In genomic region chr3:99625237-99625622, GRCh38 we compare ENCODE assay signal across 20 cellular contexts. TPM values are rescaled to one million over a fixed set of nuclear protein-coding genes. Genes with fewer than 3 reads are reported as not detected.
A peak's percentile ranks its signal among the peaks of the same experiment; 100 is the strongest.
DNase-seq lines count a peak whose midpoint lies in the region; ATAC-seq, FAIRE-seq and TF ChIP-seq lines count a peak whose summit lies in the region.
"Had no signal": no experiment of that assay in that cellular context is flagged by ENCODE, and none has a peak within 500 bp of the region (broad histone marks: within the 10 kb centered on the region; RNA-seq: fewer than 3 reads in every experiment).

No MANE protein-coding gene starts in this region.

- H3K36me3 ChIP-seq in GM23338 (ENCODE audit: insufficient read depth) (no peaks in the 10 kb centered on the region), MM.1S (replicated peaks; ENCODE audit: insufficient read depth, low read length) (no peaks in the 10 kb centered on the region)
- H3K36me3 ChIP-seq: esophagus muscularis mucosa, heart left ventricle, thyroid gland had no signal

- ATAC-seq in GM23338 (peak; percentile 44; the same call in 2 of the 3 replicates), omental fat pad (ENCODE audit: low FRiP score) (peak; percentile 11), GM18870 (IDR thresholded peaks at IDR 0.05; ENCODE audit: unreplicated experiment) (no peak), HG03442 (IDR thresholded peaks at IDR 0.05; ENCODE audit: unreplicated experiment) (no peak)
- ATAC-seq: activated CD8-positive, alpha-beta memory T cell treated with anti-CD3 and anti-CD28 coated beads, Interleukin-2, amount 10 ng/mL, durations not matched to agents 7 days and 5 days; Panc1 had no signal

- H3K27ac ChIP-seq in GM23338 (ENCODE audit: low read depth) (no peak overlapping the region), MM.1S (ENCODE audit: low read length) (peak overlapping the region; percentile 99)
- H3K27ac ChIP-seq: esophagus muscularis mucosa, heart left ventricle, thyroid gland had no signal

- no peaks in the 10 kb centered on the region for H3K4me1 ChIP-seq in GM23338 (ENCODE audit: insufficient read depth)
- peaks cover 67% of the 10 kb centered on the region for H3K4me1 ChIP-seq in MM.1S (ENCODE audit: low read length)
- H3K4me1 ChIP-seq: esophagus muscularis mucosa, heart left ventricle had no signal

- H3K4me3 Mint-ChIP-seq in GM23338, result no peak overlapping the region
- H3K4me3 Mint-ChIP-seq: activated CD8-positive, alpha-beta memory T cell treated with anti-CD3 and anti-CD28 coated beads, Interleukin-2, amount 10 ng/mL, durations not matched to agents 7 days and 5 days had no signal

- H3K27me3 ChIP-seq in GM23338 (ENCODE audit: insufficient read depth) (no peaks in the 10 kb centered on the region), MM.1S (replicated peaks; ENCODE audit: insufficient read depth, low read length) (no peaks in the 10 kb centered on the region)
- H3K27me3 ChIP-seq: esophagus muscularis mucosa, heart left ventricle, thyroid gland had no signal

- H3K4me2 ChIP-seq in GM23338 (no peak overlapping the region), MM.1S (ENCODE audit: low read depth, low read length) (peak overlapping the region; percentile 79; the same call in 1 of the 2 replicates)

- TF ChIP-seq CTCF in GM12875 (IDR thresholded peaks at IDR 0.05; ENCODE audit: borderline replicate concordance, insufficient read depth, low read depth, low read length), result peak; percentile 10; the same call in 1 of the 2 replicates
- peak; percentile 15 to 26; a peak in 2 of 4 replicates for TF ChIP-seq CTCF in GM23338 (conservative IDR thresholded peaks at IDR 0.05; ENCODE audit: low read depth in 2 of 2)
- peak; percentile 33; the same call in 1 of the 2 replicates for TF ChIP-seq CTCF in MM.1S (IDR thresholded peaks at IDR 0.05; ENCODE audit: low read length)
- no peak for TF ChIP-seq CTCF in omental fat pad (IDR thresholded peaks at IDR 0.05)

- no peak for FAIRE-seq in GM19239 (lab: Jason Lieb, UNC)

- H2AFZ ChIP-seq in GM23338 (no peak overlapping the region), MM.1S (ENCODE audit: low read length) (peak overlapping the region; percentile 33)

- no peaks in the 10 kb centered on the region for H3K4me1 Mint-ChIP-seq in GM23338

- no peak overlapping the region for H3K27ac Mint-ChIP-seq in GM23338
- H3K27ac Mint-ChIP-seq: activated CD8-positive, alpha-beta memory T cell treated with anti-CD3 and anti-CD28 coated beads, Interleukin-2, amount 10 ng/mL, durations not matched to agents 7 days and 5 days had no signal

- no peaks in the 10 kb centered on the region for H3K27me3 Mint-ChIP-seq in GM23338 (ENCODE audit: insufficient read depth, low read depth, poor library complexity)

- H3K9ac ChIP-seq in MM.1S (ENCODE audit: low read length), result peak overlapping the region; percentile 70

- H3K36me3 Mint-ChIP-seq in GM23338 (ENCODE audit: low read depth), result no peaks in the 10 kb centered on the region
- H3K36me3 Mint-ChIP-seq: activated CD8-positive, alpha-beta memory T cell treated with anti-CD3 and anti-CD28 coated beads, Interleukin-2, amount 10 ng/mL, durations not matched to agents 7 days and 5 days had no signal

- H3K4me3 ChIP-seq in GM12875 (ENCODE audit: low read depth, low read length), result no peak overlapping the region
- no peak overlapping the region for H3K4me3 ChIP-seq in GM23338
- H3K4me3 ChIP-seq in MM.1S (ENCODE audit: low read length), result no peak overlapping the region
- H3K4me3 ChIP-seq: esophagus muscularis mucosa, heart left ventricle, thyroid gland had no signal

- H3F3A ChIP-seq in GM23338 (replicated peaks; ENCODE audit: low read depth) (no peaks in the 10 kb centered on the region), MM.1S (ENCODE audit: insufficient read depth, low read length) (peaks cover 35% of the 10 kb centered on the region)

- H3K9me3 Mint-ChIP-seq in GM23338, result no peaks in the 10 kb centered on the region

- H3K9me2 ChIP-seq in GM23338 (ENCODE audit: insufficient read depth) (peaks cover 8% of the 10 kb centered on the region), MM.1S (replicated peaks; ENCODE audit: insufficient read depth, low read length) (no peaks in the 10 kb centered on the region)

- no peaks in the 10 kb centered on the region for H4K20me1 ChIP-seq in GM23338 (replicated peaks; ENCODE audit: insufficient read depth)
- H4K20me1 ChIP-seq in MM.1S (ENCODE audit: insufficient read depth, low read length), result no peaks in the 10 kb centered on the region

- DNase-seq in GM23338 (ENCODE audit: low spot score), result peak; percentile 31
- peak; percentile 70 for DNase-seq in MM.1S
- DNase-seq in omental fat pad (ENCODE audit: low spot score), result no peak
- no peak for DNase-seq in GM19239 (ENCODE audit: insufficient read length, low spot score)
- no peak for DNase-seq in SW 1271 (lab: John Stamatoyannopoulos, UW)
- DNase-seq: activated CD8-positive, alpha-beta memory T cell treated with anti-CD3 and anti-CD28 coated beads, Interleukin-2, amount 10 ng/mL, durations not matched to agents 7 days and 5 days; activated naive CD4-positive, alpha-beta T cell treated with Interleukin-2 at 50 U/mL for 16 hours; dermis blood vessel endothelial cell; DMS153; heart left ventricle; NCI-H187; NCI-H526 treated with DMSO at 0.1 percent for 48 hours; stimulated activated CD4-positive, alpha-beta T cell treated with anti-CD3 and anti-CD28 coated beads, Interleukin-4, amount 100 ng/mL, for 24 hours; T-helper 1 cell; thyroid gland had no signal

- H3K9me3 ChIP-seq in MM.1S (replicated peaks; ENCODE audit: insufficient read depth, low read length), result no peaks in the 10 kb centered on the region
- H3K9me3 ChIP-seq: esophagus muscularis mucosa, heart left ventricle, thyroid gland had no signal

- H3K79me2 ChIP-seq in GM23338 (replicated peaks; ENCODE audit: insufficient read depth) (no peaks in the 10 kb centered on the region), MM.1S (ENCODE audit: low read length) (no peaks in the 10 kb centered on the region)

TF ChIP-seq in GM23338, 12 proteins besides CTCF, POLR2A, EP300 and RAD21:
- TF ChIP-seq ETS1 (IDR thresholded peaks at IDR 0.05) (no peak), ZNF331 (CRISPR knock-in tag; IDR thresholded peaks at IDR 0.05; ENCODE audit: low read depth) (no peak), NANOG (IDR thresholded peaks at IDR 0.05; ENCODE audit: borderline replicate concordance) (no peak), ZNF114 (CRISPR knock-in tag; IDR thresholded peaks at IDR 0.05) (no peak), STAT1 (IDR thresholded peaks at IDR 0.05; ENCODE audit: unreplicated experiment) (no peak), EZH2phosphoT487 (IDR thresholded peaks at IDR 0.05; ENCODE audit: unreplicated experiment) (no peak), CREB1 (CRISPR knock-in tag; IDR thresholded peaks at IDR 0.05; ENCODE audit: low read depth) (no peak)

RNA-seq across cellular contexts. Expression of gene COL8A1, which starts 13.2 kb away (rescaled TPM):
- total RNA-seq in GM23338 (2014; rRNA removed; shearing (Covaris generic)), result 0.97 and 1.7 TPM in 2 replicates
- 0.24 and 0.26 TPM in 2 replicates for polyA plus RNA-seq in GM23338 (2016; fragmentation: Nextera tagmentation; extraction: Ambion mirVana)
- 100 to 1,000 TPM in 3 of 4 donors, 10 to 100 TPM in 1; 16.7 to 303 (median 151) TPM for total RNA-seq in omental fat pad

Comparison
In these comparisons a context has a peak if more than half of its experiments do, and no peak if none do; other contexts are left out.
1. CTCF ChIP-seq: peak in GM12875 (single experiment), GM23338 (2 of 2) and MM.1S (single experiment); none in omental fat pad (0 of 3).
2. ATAC-seq: peak in GM23338 (single experiment) and omental fat pad (single experiment); none in GM18870 (single experiment) and HG03442 (single experiment).
3. DNase-seq: peak in GM23338 (single experiment) and MM.1S (single experiment); none in omental fat pad (single experiment), GM19239 (single experiment) and SW 1271 (0 of 2).